In genomic region chr13:39058040-39058439, GRCh38 we compare ENCODE assay signal across 7 cellular contexts.
"Had no signal": no experiment of that assay in that cellular context is flagged by ENCODE, and none has a peak within 500 bp of the region (broad histone marks: within the 10 kb centered on the region; RNA-seq: fewer than 3 reads in every experiment).

No MANE protein-coding gene starts in this region.

- FAIRE-seq: HepG2 had no signal

- ATAC-seq: GM23338, HCT116, HepG2 had no signal

- H3K4me1 ChIP-seq: HAP-1 had no signal

- H3K27ac ChIP-seq: HL-60 had no signal

- H3K36me3 ChIP-seq: HAP-1 had no signal

- H3K9me3 ChIP-seq: HAP-1 had no signal

- H3K4me3 ChIP-seq: GM23338, HAP-1 had no signal

- DNase-seq: H7, KG1 had no signal

- H2AFZ ChIP-seq: GM23338 had no signal

- H3K4me2 ChIP-seq: GM23338 had no signal
